10 cellular contexts compared by ENCODE assay signal in genomic region chr15:90161946-90162345, GRCh38. TPM values are rescaled to one million over a fixed set of nuclear protein-coding genes. Genes with fewer than 3 reads are reported as not detected.
DNase-seq lines count a peak whose midpoint lies in the region; ATAC-seq lines count a peak whose summit lies in the region.
"Had no signal": no experiment of that assay in that cellular context is flagged by ENCODE, and none has a peak within 500 bp of the region (broad histone marks: within the 10 kb centered on the region; RNA-seq: fewer than 3 reads in every experiment).

No MANE protein-coding gene starts in this region.

- H3K36me3 ChIP-seq in esophagus (ENCODE audit: control insufficient read depth in 2 of 2, insufficient read depth in 2 of 2, low read length in 1 of 2), result no peaks in the 10 kb centered on the region
- H3K36me3 ChIP-seq: ovary had no signal

- no peak overlapping the region for H3K4me3 ChIP-seq in esophagus (ENCODE audit: low read depth in 1 of 2, low read length in 2 of 2)
- H3K4me3 ChIP-seq: ovary had no signal

- 31 to 45% methylated on average over 4 of the region's 4 CpGs for WGBS in esophagus, 2 donors

- no peaks in the 10 kb centered on the region for H3K27me3 ChIP-seq in esophagus (ENCODE audit: control insufficient read depth in 1 of 2, insufficient read depth in 2 of 2, low read length in 2 of 2)
- H3K27me3 ChIP-seq: ovary had no signal

- no peaks in the 10 kb centered on the region for H3K9me3 ChIP-seq in esophagus (ENCODE audit: control insufficient read depth in 2 of 2, insufficient read depth in 1 of 2, low read depth in 1 of 2, low read length in 1 of 2)
- H3K9me3 ChIP-seq: ovary had no signal

- H3K4me1 ChIP-seq in esophagus (ENCODE audit: control insufficient read depth in 2 of 2, insufficient read depth in 2 of 2, low read length in 1 of 2), result peaks cover 7 to 18% of the 10 kb centered on the region in 2 donors

- DNase-seq in ELF-1 (ENCODE audit: low read depth, low spot score), result peak; percentile 58
- DNase-seq in stimulated activated CD4-positive, alpha-beta T cell treated with anti-CD3 and anti-CD28 coated beads, Interleukin-2, amount 100 ng/mL, for 48 hours, result no peak
- DNase-seq in SHP77 (lab: John Stamatoyannopoulos, UW), result no peak
- DNase-seq in hypothalamus (lab: John Stamatoyannopoulos, UW), result no peak
- no peak for DNase-seq in nucleus accumbens (lab: John Stamatoyannopoulos, UW)
- DNase-seq: activated T-cell treated with anti-CD3 and anti-CD28 coated beads, Interleukin-2, amount 50 U/mL, for 1 hour; ovary had no signal

- ATAC-seq in GM21528 (IDR thresholded peaks at IDR 0.05; ENCODE audit: low FRiP score, unreplicated experiment), result peak; percentile 66
- ATAC-seq in HG03575 (IDR thresholded peaks at IDR 0.05; ENCODE audit: extremely low read depth, insufficient number of reproducible peaks, low FRiP score, unreplicated experiment), result peak; percentile 61

- peak overlapping the region; percentile 90 to 98 for H3K27ac ChIP-seq in esophagus (ENCODE audit: low read depth in 2 of 2, low read length in 1 of 2)
- H3K27ac ChIP-seq: ovary had no signal

RNA-seq across cellular contexts. Expression of gene SEMA4B, which starts 39.2 kb away (rescaled TPM):
- polyA plus RNA-seq in esophagus, result 100 to 1,000 TPM in 1 of 2 donors, 10 to 100 TPM in 1; 90.5 to 121 TPM

RNA-seq across cellular contexts. Expression of gene IDH2, which starts 59.7 kb away (rescaled TPM):
- 10 to 100 TPM; 63.5 to 98.5 TPM for polyA plus RNA-seq in esophagus
